ENCODE assay signal across 11 cellular contexts in the genomic region with DNA sequence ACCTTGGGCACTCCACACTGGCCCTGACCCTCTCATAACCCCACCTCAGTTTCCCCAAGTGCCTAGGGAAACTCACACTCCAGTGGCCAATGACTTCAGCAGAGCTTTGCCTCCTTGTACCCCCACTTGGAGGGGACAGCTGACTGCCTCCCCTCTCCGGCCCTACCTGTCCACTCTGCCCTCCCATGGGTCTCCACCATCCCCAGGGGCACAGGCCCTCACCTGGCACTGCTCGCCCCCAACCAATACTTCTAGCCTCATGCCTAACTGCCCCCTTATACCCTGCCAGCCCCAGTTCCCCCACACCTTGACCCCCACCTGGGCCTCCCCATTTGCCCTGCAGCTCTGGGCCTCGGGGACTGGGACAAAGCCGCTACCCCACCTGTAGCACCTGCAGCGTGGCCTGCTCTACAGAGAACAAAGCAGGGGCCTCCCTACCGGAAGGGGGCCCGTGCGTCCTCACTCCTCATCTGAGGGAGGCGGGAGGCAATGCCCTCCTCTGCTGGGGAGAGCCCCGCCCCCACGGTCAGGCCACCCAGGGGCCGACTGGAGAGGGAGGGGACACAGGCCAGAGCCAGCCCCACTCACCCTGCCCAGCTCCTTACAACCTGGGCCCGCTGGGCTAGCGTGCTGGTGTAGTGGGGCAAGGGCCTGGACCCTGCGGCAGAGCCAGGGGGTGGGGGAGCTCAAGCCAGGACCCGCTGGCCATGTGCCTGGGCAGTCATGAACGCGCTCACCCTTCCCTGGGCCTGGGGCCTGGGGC. TPM values are rescaled to one million over a fixed set of nuclear protein-coding genes. Genes with fewer than 3 reads are reported as not detected.
DNase-seq lines count a peak whose midpoint lies in the region; ATAC-seq and TF ChIP-seq lines count a peak whose summit lies in the region.
"Had no signal": no experiment of that assay in that cellular context is flagged by ENCODE, and none has a peak within 500 bp of the region (broad histone marks: within the 10 kb centered on the region; RNA-seq: fewer than 3 reads in every experiment).

No MANE protein-coding gene starts in this region.

- H3K23ac ChIP-seq in mesenchymal stem cell (ENCODE audit: low read length in 2 of 2) = peak overlapping the region in 1 of 2 experiments; percentile 18

- peak overlapping the region; percentile 93 for H4K91ac ChIP-seq in mesenchymal stem cell (ENCODE audit: low read length)

- no peaks in the 10 kb centered on the region for H3K4me1 Mint-ChIP-seq in T-cell
- H3K4me1 Mint-ChIP-seq: activated CD4-positive, alpha-beta T cell treated with anti-CD3 and anti-CD28 coated beads, Interleukin-2, amount 10 ng/mL, durations not matched to agents 24 days and 14 days; central memory CD8-positive, alpha-beta T cell had no signal

- H3K36me3 Mint-ChIP-seq in T-cell = no peaks in the 10 kb centered on the region

- no peak overlapping the region for H3K4me3 ChIP-seq in mesenchymal stem cell (ENCODE audit: insufficient read depth in 1 of 2, low read depth in 1 of 2, low read length in 2 of 2)

- H2AK5ac ChIP-seq in mesenchymal stem cell (ENCODE audit: low read length, severe bottlenecking) = peak overlapping the region; percentile 99

- peak overlapping the region; percentile 74 for H2BK120ac ChIP-seq in mesenchymal stem cell (ENCODE audit: low read depth, low read length)

- TF ChIP-seq CTCF in VCaP (conservative IDR thresholded peaks at IDR 0.05) = no peak
- TF ChIP-seq CTCF in GM13976 (IDR thresholded peaks at IDR 0.05; ENCODE audit: borderline replicate concordance, control extremely low read depth, extremely low read depth, insufficient read depth, missing control alignments) = no peak

- DNase-seq in ACHN (peak; percentile 54), mesenchymal stem cell (no peak), T-cell (no peak), GM13976 (ENCODE audit: low spot score) (no peak)
- DNase-seq: activated CD4-positive, alpha-beta T cell treated with anti-CD3 and anti-CD28 coated beads, Interleukin-2, amount 10 ng/mL, durations not matched to agents 24 days and 14 days; AML-193; NCI-H187 treated with DMSO at 0.1 percent for 48 hours had no signal

- WGBS in mesenchymal stem cell = 84% methylated on average over 18 of the region's 18 CpGs

- in situ Hi-C loops in ACHN (cut with HindIII; ENCODE audit: low pct_ligation_motif_present, low pct_unique_long_range_greater_than_20kb, low sequenced_read_pairs) (no loop called here), GM13976 (cut with MboI; ENCODE audit: low sequenced_read_pairs, unreplicated experiment) (no loop called here)

- CTCF ChIA-PET in T-cell (lab: Charles Lee) = no interaction called here

- H2BK12ac ChIP-seq in mesenchymal stem cell (ENCODE audit: low read length in 2 of 2) = peak overlapping the region; percentile 69 to 75

- peaks cover 2 to 15% of the 10 kb centered on the region in 2 donors for H3K27me3 Mint-ChIP-seq in T-cell
- H3K27me3 Mint-ChIP-seq: activated CD4-positive, alpha-beta T cell treated with anti-CD3 and anti-CD28 coated beads, Interleukin-2, amount 10 ng/mL, durations not matched to agents 24 days and 14 days; memory B cell had no signal

- H3K4me3 Mint-ChIP-seq in T-cell = no peak overlapping the region
- H3K4me3 Mint-ChIP-seq: activated CD4-positive, alpha-beta T cell treated with anti-CD3 and anti-CD28 coated beads, Interleukin-2, amount 10 ng/mL, durations not matched to agents 24 days and 14 days; central memory CD8-positive, alpha-beta T cell; memory B cell had no signal

- no peak for ATAC-seq in HG02885 (IDR thresholded peaks at IDR 0.05; ENCODE audit: poor library complexity, unreplicated experiment)
- ATAC-seq in T-cell (replicated peaks in 1 of 4) = no peak

- no peak overlapping the region for H3K27ac Mint-ChIP-seq in T-cell
- H3K27ac Mint-ChIP-seq: activated CD4-positive, alpha-beta T cell treated with anti-CD3 and anti-CD28 coated beads, Interleukin-2, amount 10 ng/mL, durations not matched to agents 24 days and 14 days; memory B cell had no signal

- peak overlapping the region in 1 of 2 experiments; percentile 89 for H3K14ac ChIP-seq in mesenchymal stem cell (ENCODE audit: low read length in 2 of 2)

- peaks cover 96% of the 10 kb centered on the region for H3K4me1 ChIP-seq in mesenchymal stem cell (ENCODE audit: control insufficient read depth, insufficient read depth, low read depth, low read length)

- peaks cover 0 to 88% of the 10 kb centered on the region in 2 experiments for H3K36me3 ChIP-seq in mesenchymal stem cell (ENCODE audit: control insufficient read depth in 1 of 2, insufficient read depth in 2 of 2, low read depth in 1 of 2, low read length in 2 of 2)

- peak overlapping the region; percentile 76 for H4K8ac ChIP-seq in mesenchymal stem cell (ENCODE audit: low read length)

- peaks cover 5% of the 10 kb centered on the region for H3K79me1 ChIP-seq in mesenchymal stem cell (replicated peaks; ENCODE audit: low read length, poor library complexity, severe bottlenecking)

- no peaks in the 10 kb centered on the region for H3K27me3 ChIP-seq in mesenchymal stem cell (ENCODE audit: control insufficient read depth in 1 of 2, insufficient read depth in 1 of 2, low read length in 2 of 2)

- H2AFZ ChIP-seq in mesenchymal stem cell (ENCODE audit: low read depth, low read length) = no peak overlapping the region

- no peak overlapping the region for H3K9ac ChIP-seq in mesenchymal stem cell (ENCODE audit: low read length)

- H2BK15ac ChIP-seq in mesenchymal stem cell (ENCODE audit: low read depth, poor library complexity, severe bottlenecking) = no peak overlapping the region

- POLR2A ChIA-PET in T-cell (lab: Charles Lee) = no interaction called here

- H2BK5ac ChIP-seq in mesenchymal stem cell (ENCODE audit: low read depth, low read length, poor library complexity, severe bottlenecking) = peak overlapping the region; percentile 90

- H3K18ac ChIP-seq in mesenchymal stem cell (ENCODE audit: low read depth in 1 of 2, low read length in 2 of 2) = peak overlapping the region; percentile 46 to 75

- no peaks in the 10 kb centered on the region for H3K9me3 ChIP-seq in mesenchymal stem cell (ENCODE audit: control insufficient read depth, low read length)

- no peaks in the 10 kb centered on the region for H3K9me3 Mint-ChIP-seq in T-cell
- H3K9me3 Mint-ChIP-seq: activated CD4-positive, alpha-beta T cell treated with anti-CD3 and anti-CD28 coated beads, Interleukin-2, amount 10 ng/mL, durations not matched to agents 24 days and 14 days; central memory CD8-positive, alpha-beta T cell; memory B cell had no signal

- H3K4ac ChIP-seq in mesenchymal stem cell (ENCODE audit: low read depth in 1 of 2, low read length in 2 of 2) = peak overlapping the region; percentile 54 to 91

- H3K4me2 ChIP-seq in mesenchymal stem cell (ENCODE audit: low read length, poor library complexity, severe bottlenecking) = peak overlapping the region; percentile 20

- H3K27ac ChIP-seq in VCaP = peak overlapping the region; percentile 51
- H3K27ac ChIP-seq in mesenchymal stem cell (ENCODE audit: low read length, poor library complexity, severe bottlenecking) = peak overlapping the region; percentile 96

RNA-seq across cellular contexts. Expression of gene LAMA5, which starts 8.2 kb away (rescaled TPM):
- 70.0 TPM for polyA plus RNA-seq in mesenchymal stem cell (2013, experiment 1 of 2)
- polyA plus RNA-seq in mesenchymal stem cell (2013, experiment 2 of 2) = 65.1 TPM
- 1 to 10 TPM in 3 of 5 donors, under 1 TPM in 2; 0.48 to 4.3 (median 3.0) TPM for total RNA-seq in T-cell

RNA-seq across cellular contexts. Expression of gene RPS21, which starts 28.0 kb away (rescaled TPM):
- polyA plus RNA-seq in mesenchymal stem cell (2013, experiment 1 of 2) = 2,383 TPM
- polyA plus RNA-seq in mesenchymal stem cell (2013, experiment 2 of 2) = 2,319 TPM
- total RNA-seq in T-cell = 1,000 to 10,000 TPM; 2,807 to 3,290 (median 3,085) TPM

RNA-seq across cellular contexts. Expression of gene CABLES2, which starts 48.2 kb away (rescaled TPM):
- polyA plus RNA-seq in mesenchymal stem cell (2013, experiment 1 of 2) = 5.4 TPM
- polyA plus RNA-seq in mesenchymal stem cell (2013, experiment 2 of 2) = 5.4 TPM
- 1 to 10 TPM; 4.3 to 6.8 (median 5.6) TPM for total RNA-seq in T-cell

RNA-seq across cellular contexts. Expression of gene ADRM1, which starts 56.1 kb away (rescaled TPM):
- polyA plus RNA-seq in mesenchymal stem cell (2013, experiment 1 of 2) = 99.6 TPM
- 97.9 TPM for polyA plus RNA-seq in mesenchymal stem cell (2013, experiment 2 of 2)
- 10 to 100 TPM; 44.7 to 80.3 (median 72.9) TPM for total RNA-seq in T-cell
